In the genomic region with DNA sequence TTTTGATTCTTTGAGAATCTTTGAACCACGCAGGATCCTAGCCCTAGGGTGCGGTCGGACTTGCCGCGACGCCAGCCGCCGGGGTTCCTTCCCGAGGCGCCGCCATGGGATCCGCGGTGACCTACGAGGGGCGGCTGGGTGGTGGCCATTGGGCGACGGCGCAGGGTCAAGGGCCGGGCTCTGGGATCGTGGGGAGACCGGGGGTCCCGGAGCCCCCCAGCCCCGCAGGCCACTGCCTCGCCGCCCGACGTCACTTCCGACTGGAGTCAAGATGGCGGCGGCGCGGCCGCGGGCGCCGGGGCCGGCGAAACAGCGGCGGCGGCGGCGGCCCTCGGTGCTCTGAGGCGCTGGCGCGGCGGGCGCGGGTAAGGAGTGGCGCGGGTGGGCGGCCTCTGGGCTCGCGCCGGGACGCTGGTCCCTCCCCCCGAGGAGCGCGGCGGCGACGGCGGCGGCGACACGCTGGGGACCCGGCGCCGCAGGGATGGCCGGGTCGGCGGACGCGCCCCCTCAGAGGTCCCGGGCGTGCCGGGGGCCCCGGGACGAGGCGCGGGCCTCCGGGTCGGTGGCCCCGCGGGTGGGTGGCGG, we compare ENCODE assay signal across 7 cellular contexts.
A peak's percentile ranks its signal among the peaks of the same experiment; 100 is the strongest.
DNase-seq lines count a peak whose midpoint lies in the region; ATAC-seq and TF ChIP-seq lines count a peak whose summit lies in the region.

A gene with protein sequence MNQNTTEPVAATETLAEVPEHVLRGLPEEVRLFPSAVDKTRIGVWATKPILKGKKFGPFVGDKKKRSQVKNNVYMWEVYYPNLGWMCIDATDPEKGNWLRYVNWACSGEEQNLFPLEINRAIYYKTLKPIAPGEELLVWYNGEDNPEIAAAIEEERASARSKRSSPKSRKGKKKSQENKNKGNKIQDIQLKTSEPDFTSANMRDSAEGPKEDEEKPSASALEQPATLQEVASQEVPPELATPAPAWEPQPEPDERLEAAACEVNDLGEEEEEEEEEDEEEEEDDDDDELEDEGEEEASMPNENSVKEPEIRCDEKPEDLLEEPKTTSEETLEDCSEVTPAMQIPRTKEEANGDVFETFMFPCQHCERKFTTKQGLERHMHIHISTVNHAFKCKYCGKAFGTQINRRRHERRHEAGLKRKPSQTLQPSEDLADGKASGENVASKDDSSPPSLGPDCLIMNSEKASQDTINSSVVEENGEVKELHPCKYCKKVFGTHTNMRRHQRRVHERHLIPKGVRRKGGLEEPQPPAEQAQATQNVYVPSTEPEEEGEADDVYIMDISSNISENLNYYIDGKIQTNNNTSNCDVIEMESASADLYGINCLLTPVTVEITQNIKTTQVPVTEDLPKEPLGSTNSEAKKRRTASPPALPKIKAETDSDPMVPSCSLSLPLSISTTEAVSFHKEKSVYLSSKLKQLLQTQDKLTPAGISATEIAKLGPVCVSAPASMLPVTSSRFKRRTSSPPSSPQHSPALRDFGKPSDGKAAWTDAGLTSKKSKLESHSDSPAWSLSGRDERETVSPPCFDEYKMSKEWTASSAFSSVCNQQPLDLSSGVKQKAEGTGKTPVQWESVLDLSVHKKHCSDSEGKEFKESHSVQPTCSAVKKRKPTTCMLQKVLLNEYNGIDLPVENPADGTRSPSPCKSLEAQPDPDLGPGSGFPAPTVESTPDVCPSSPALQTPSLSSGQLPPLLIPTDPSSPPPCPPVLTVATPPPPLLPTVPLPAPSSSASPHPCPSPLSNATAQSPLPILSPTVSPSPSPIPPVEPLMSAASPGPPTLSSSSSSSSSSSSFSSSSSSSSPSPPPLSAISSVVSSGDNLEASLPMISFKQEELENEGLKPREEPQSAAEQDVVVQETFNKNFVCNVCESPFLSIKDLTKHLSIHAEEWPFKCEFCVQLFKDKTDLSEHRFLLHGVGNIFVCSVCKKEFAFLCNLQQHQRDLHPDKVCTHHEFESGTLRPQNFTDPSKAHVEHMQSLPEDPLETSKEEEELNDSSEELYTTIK (N-terminal part only) (plus strand): TSS at position 253 of the 585 bp plus-strand sequence. CDS start 15,418 bp downstream, outside the sequence.

- no peaks in the 10 kb centered on the region for H3K27me3 Mint-ChIP-seq in nephron (ENCODE audit: low read depth)
- H3K27me3 Mint-ChIP-seq in stimulated activated naive CD8-positive, alpha-beta T cell treated with anti-CD3 and anti-CD28 coated beads, Interleukin-15, amount 100 ng/mL, for 72 hours, result no peaks in the 10 kb centered on the region

- peak; percentile 44 for ATAC-seq in GM18505 (IDR thresholded peaks at IDR 0.05; ENCODE audit: unreplicated experiment)
- ATAC-seq in HG02642 (IDR thresholded peaks at IDR 0.05; ENCODE audit: poor library complexity, unreplicated experiment), result peak; percentile 54
- peak; percentile 51 for ATAC-seq in stimulated activated naive CD8-positive, alpha-beta T cell treated with anti-CD3 and anti-CD28 coated beads, Interleukin-15, amount 100 ng/mL, for 72 hours

- H3K9me3 Mint-ChIP-seq in nephron, result peaks cover 17% of the 10 kb centered on the region
- H3K9me3 Mint-ChIP-seq in stimulated activated naive CD8-positive, alpha-beta T cell treated with anti-CD3 and anti-CD28 coated beads, Interleukin-15, amount 100 ng/mL, for 72 hours, result peaks cover 13 to 15% of the 10 kb centered on the region in 2 donors

- H3K36me3 Mint-ChIP-seq in nephron (ENCODE audit: low read depth), result peaks cover 16% of the 10 kb centered on the region

- DNase-seq in NCI-H774 (lab: John Stamatoyannopoulos, UW) (peak; percentile 11), activated T-helper 1 cell treated with Interleukin-2 at 50 U/mL for 16 hours (ENCODE audit: low read depth) (peak; percentile 56), fibroblast of mammary gland (ENCODE audit: low read depth) (peak; percentile 19)
- DNase-seq in stimulated activated naive CD8-positive, alpha-beta T cell treated with anti-CD3 and anti-CD28 coated beads, Interleukin-15, amount 100 ng/mL, for 72 hours, result peak; percentile 62 to 70

- H3K4me3 Mint-ChIP-seq in nephron, result peak within 1 kb of the TSS; percentile 90 to 97 (median 94)
- peak within 1 kb of the TSS; percentile 92 to 96 for H3K4me3 Mint-ChIP-seq in stimulated activated naive CD8-positive, alpha-beta T cell treated with anti-CD3 and anti-CD28 coated beads, Interleukin-15, amount 100 ng/mL, for 72 hours

- TF ChIP-seq CTCF in fibroblast of mammary gland (conservative IDR thresholded peaks at IDR 0.05; ENCODE audit: control insufficient read depth, insufficient read depth, low read depth, low read length), result no peak
- TF ChIP-seq CTCF in nephron (IDR thresholded peaks at IDR 0.05; ENCODE audit: unreplicated experiment in 3 of 3), result no peak

- H3K27ac Mint-ChIP-seq in nephron, result peak within 1 kb of the TSS; percentile 96 to 99 (median 97)
- H3K27ac Mint-ChIP-seq in stimulated activated naive CD8-positive, alpha-beta T cell treated with anti-CD3 and anti-CD28 coated beads, Interleukin-15, amount 100 ng/mL, for 72 hours, result peak within 1 kb of the TSS; percentile 97 to 99

- peak within 1 kb of the TSS; percentile 62 for H3K4me3 ChIP-seq in fibroblast of mammary gland (ENCODE audit: control insufficient read depth, low read depth, low read length)

- peaks cover 22% of the 10 kb centered on the region for H3K4me1 Mint-ChIP-seq in nephron
- peaks cover 48% of the 10 kb centered on the region for H3K4me1 Mint-ChIP-seq in stimulated activated naive CD8-positive, alpha-beta T cell treated with anti-CD3 and anti-CD28 coated beads, Interleukin-15, amount 100 ng/mL, for 72 hours

- TF ChIP-seq POLR2A in GM18505 (IDR thresholded peaks at IDR 0.05; ENCODE audit: borderline replicate concordance, extremely low read depth, insufficient read depth, insufficient read length), result peak; percentile 73

Comparison
In these comparisons a context has a peak if more than half of its experiments do, and no peak if none do; other contexts are left out.
1. Peak in every context shown above with its lines: DNase-seq, ATAC-seq and H3K4me3 ChIP-seq.
2. DNase-seq: peak in every context shown above with its lines; median percentile 66 in stimulated activated naive CD8-positive, alpha-beta T cell treated with anti-CD3 and anti-CD28 coated beads, Interleukin-15, amount 100 ng/mL, for 72 hours; 56 in activated T-helper 1 cell treated with Interleukin-2 at 50 U/mL for 16 hours; 19 in fibroblast of mammary gland; 11 in NCI-H774.